ENCODE assay signal across 1 cellular context in the genomic region with DNA sequence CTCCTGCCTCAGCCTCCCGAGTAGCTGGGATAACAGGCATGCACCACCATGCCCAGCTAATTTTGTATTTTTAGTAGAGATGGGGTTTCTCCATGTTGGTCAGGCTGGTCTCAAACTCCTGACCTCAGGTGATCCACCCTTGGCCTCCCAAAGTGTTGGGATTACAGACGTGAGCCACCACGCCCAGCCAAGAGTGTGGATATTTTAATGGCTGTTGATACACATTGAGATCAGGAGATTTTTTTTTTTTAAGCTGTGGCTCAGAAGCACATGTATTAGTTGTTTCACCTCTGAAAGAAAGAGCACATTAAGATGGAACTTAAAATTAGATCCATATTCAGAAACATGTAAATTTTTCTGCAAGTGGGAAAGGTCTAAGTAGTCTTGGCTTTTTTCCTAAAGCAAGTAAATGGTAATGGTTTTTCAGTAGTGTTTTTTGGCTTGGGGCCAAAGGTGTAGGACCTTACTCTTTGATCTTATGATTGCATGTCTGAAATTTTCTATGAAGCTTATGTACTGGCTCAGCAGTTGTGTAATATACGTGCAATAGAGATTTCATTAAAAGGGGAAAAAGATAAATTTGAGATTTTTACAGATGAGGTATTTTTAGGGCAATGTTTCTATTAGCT.
TF ChIP-seq lines count a peak whose summit lies in the region.

No MANE protein-coding gene starts in this region.

TF ChIP-seq in K562, 482 proteins besides CTCF, POLR2A, EP300 and RAD21:
- peak; percentile 99 for TF ChIP-seq NFIC (IDR thresholded peaks at IDR 0.05)
- TF ChIP-seq CEBPG (CRISPR knock-in tag; IDR thresholded peaks at IDR 0.05): no peak
- peak in 1 of 2 experiments; percentile 57; a peak in 3 of 4 replicates for TF ChIP-seq CEBPG (tag; conservative IDR thresholded peaks at IDR 0.05 in 1 of 2, IDR thresholded peaks at IDR 0.05 in 1 of 2)
- TF ChIP-seq DPF2 (IDR thresholded peaks at IDR 0.05): peak; percentile 20; the same call in 1 of the 2 replicates
- TF ChIP-seq EWSR1 (IDR thresholded peaks at IDR 0.05; ENCODE audit: borderline replicate concordance, low read depth, partially characterized antibody): no peak
- peak; percentile 77 for TF ChIP-seq CEBPB (tag; IDR thresholded peaks at IDR 0.05)
- TF ChIP-seq NFIX (CRISPR knock-in tag; IDR thresholded peaks at IDR 0.05; ENCODE audit: low read depth): peak; percentile 90
- TF ChIP-seq SMARCE1 (IDR thresholded peaks at IDR 0.05): 0 out of 2 replicates have a peak, but pooled peaks have one; percentile 14
- TF ChIP-seq LEF1 (IDR thresholded peaks at IDR 0.05): peak; percentile 68
- TF ChIP-seq, protein P1, sequence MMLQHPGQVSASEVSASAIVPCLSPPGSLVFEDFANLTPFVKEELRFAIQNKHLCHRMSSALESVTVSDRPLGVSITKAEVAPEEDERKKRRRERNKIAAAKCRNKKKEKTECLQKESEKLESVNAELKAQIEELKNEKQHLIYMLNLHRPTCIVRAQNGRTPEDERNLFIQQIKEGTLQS (IDR thresholded peaks at IDR 0.05): peak; percentile 16; the same call in 1 of the 2 replicates
- TF ChIP-seq, protein P1 (CRISPR knock-in tag; conservative IDR thresholded peaks at IDR 0.05): no peak
- TF ChIP-seq NFYB (IDR thresholded peaks at IDR 0.05; ENCODE audit: extremely low read depth, insufficient read length): no peak
